Comparison of ENCODE assay signal across 28 cellular contexts in the genomic region with DNA sequence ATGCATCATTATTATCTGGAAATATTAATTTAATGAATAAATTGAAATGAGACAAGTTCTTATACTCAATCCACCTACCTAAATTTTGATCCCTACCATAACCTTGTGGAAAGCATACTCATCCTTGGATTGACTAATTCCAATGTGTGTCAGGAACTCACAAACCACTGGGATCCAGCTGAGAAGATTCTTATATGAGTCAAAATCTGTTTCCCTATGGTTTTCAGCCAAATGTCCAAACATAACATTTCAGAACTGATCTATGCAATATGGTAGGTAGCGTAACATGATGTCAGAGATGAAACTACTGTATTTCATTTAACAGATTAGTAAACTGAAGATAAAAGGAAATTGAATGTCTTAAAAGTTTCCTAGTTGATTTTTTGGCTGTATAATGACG.
"Had no signal": no experiment of that assay in that cellular context is flagged by ENCODE, and none has a peak within 500 bp of the region (broad histone marks: within the 10 kb centered on the region; RNA-seq: fewer than 3 reads in every experiment).

No MANE protein-coding gene starts in this region.

- H3K27me3 Mint-ChIP-seq: memory B cell; naive B cell; natural killer cell treated with Interleukin-12 subunit alpha and Interleukin-12 subunit beta and Interleukin-15 and Interleukin-18, amount 100 ng/mL, for 72 hours; progenitor cell of endocrine pancreas; stimulated activated naive CD8-positive, alpha-beta T cell treated with anti-CD3 and anti-CD28 coated beads, Interleukin-15, amount 100 ng/mL, for 72 hours had no signal

- H3K27ac Mint-ChIP-seq: endodermal cell; memory B cell; naive B cell; natural killer cell treated with Interleukin-12 subunit alpha and Interleukin-12 subunit beta and Interleukin-15 and Interleukin-18, amount 100 ng/mL, for 72 hours; progenitor cell of endocrine pancreas; stimulated activated naive CD8-positive, alpha-beta T cell treated with anti-CD3 and anti-CD28 coated beads, Interleukin-15, amount 100 ng/mL, for 72 hours had no signal

- H3K4me1 ChIP-seq: gastrocnemius medialis, heart left ventricle, parathyroid adenoma, right atrium auricular region, thyroid gland, vagina had no signal

- H3K9me3 Mint-ChIP-seq: neural crest cell had no signal

- H3K9me3 ChIP-seq: gastrocnemius medialis, heart left ventricle, neutrophil, right atrium auricular region, thyroid gland, vagina had no signal

- H3K79me2 ChIP-seq: hepatocyte, parathyroid adenoma had no signal

- DNase-seq: dorsolateral prefrontal cortex; effector CD8-positive, alpha-beta T cell; endodermal cell; gastrocnemius medialis; heart left ventricle; kidney; naive B cell; stimulated activated CD4-positive, alpha-beta T cell treated with anti-CD3 and anti-CD28 coated beads, Interleukin-12 subunit alpha, Interleukin-12 subunit beta, amount 100 ng/mL, for 4 hours; stimulated activated CD4-positive, alpha-beta T cell treated with anti-CD3 and anti-CD28 coated beads, Interleukin-1b, Interleukin-23, amount 100 ng/mL, for 48 hours; stimulated activated CD4-positive, alpha-beta T cell treated with anti-CD3 and anti-CD28 coated beads, Interleukin-4, amount 100 ng/mL, for 1 hour; stimulated activated CD8-positive, alpha-beta memory T cell treated with anti-CD3 and anti-CD28 coated beads, Interleukin-4, amount 100 ng/mL, for 48 hours; stimulated activated naive CD4-positive, alpha-beta T cell; stimulated activated naive CD8-positive, alpha-beta T cell treated with anti-CD3 and anti-CD28 coated beads, Interleukin-15, amount 100 ng/mL, for 72 hours; thyroid gland; trophoblast cell had no signal

- H3K4me3 ChIP-seq: dorsolateral prefrontal cortex, gastrocnemius medialis, heart left ventricle, hepatocyte, lung, right atrium auricular region, smooth muscle cell, thyroid gland, vagina had no signal

- H3K4me2 ChIP-seq: hepatocyte, smooth muscle cell had no signal

- H3K27ac ChIP-seq: dorsolateral prefrontal cortex, epithelial cell of prostate, gastrocnemius medialis, heart left ventricle, hepatocyte, neutrophil, parathyroid adenoma, right atrium auricular region, thyroid gland, vagina had no signal

- FAIRE-seq: colon, kidney had no signal

- H2AFZ ChIP-seq: hepatocyte, parathyroid adenoma had no signal

- H3K9ac ChIP-seq: parathyroid adenoma had no signal

- H3K4me3 Mint-ChIP-seq: endodermal cell; memory B cell; naive B cell; natural killer cell treated with Interleukin-12 subunit alpha and Interleukin-12 subunit beta and Interleukin-15 and Interleukin-18, amount 100 ng/mL, for 72 hours; neural crest cell; stimulated activated naive CD8-positive, alpha-beta T cell treated with anti-CD3 and anti-CD28 coated beads, Interleukin-15, amount 100 ng/mL, for 72 hours had no signal

- H3K36me3 ChIP-seq: gastrocnemius medialis, heart left ventricle, neutrophil, right atrium auricular region, thyroid gland, vagina had no signal

- H3K36me3 Mint-ChIP-seq: memory B cell, naive B cell had no signal

- H3K27me3 ChIP-seq: dorsolateral prefrontal cortex, gastrocnemius medialis, heart left ventricle, hepatocyte, neutrophil, right atrium auricular region, thyroid gland, vagina had no signal

- H3K4me1 Mint-ChIP-seq: endodermal cell; memory B cell; naive B cell; stimulated activated naive CD8-positive, alpha-beta T cell treated with anti-CD3 and anti-CD28 coated beads, Interleukin-15, amount 100 ng/mL, for 72 hours had no signal
